In the genomic region with DNA sequence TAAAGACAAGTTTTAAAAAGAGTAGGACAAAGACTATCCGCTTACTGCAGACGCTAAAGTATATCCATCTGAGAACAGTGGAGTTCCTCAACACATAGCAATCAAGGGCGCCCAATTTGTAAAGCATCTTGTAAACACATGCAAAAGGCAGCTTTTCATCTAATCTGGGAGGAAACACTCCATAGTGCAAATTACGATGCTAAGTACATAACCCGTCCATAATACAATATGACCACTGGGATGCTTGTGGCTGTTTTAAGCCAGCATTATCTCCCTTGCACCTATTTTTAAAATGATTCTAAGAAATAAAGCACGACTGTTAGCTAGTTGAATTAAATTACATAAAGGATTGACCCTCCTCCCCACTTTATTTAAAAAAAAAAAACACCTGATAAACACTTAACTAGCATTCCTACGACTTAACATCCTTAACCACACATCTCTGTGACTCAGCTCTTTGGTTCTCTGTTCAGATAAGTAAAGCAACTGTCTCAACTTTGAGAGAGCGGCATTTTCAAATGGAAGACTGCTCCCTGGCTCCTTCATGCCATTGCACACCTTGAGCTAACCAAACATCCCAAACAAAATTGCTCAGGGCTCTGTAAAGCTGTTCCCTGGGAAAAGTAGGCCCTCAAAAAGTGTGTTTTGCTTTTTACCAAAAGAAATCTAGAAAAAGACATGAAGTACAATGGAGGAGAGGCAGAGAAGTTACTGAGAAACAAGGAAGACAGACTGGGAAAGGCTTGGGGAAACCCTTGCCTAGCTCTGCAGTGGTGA, we compare ENCODE assay signal across 18 cellular contexts. TPM values are rescaled to one million over a fixed set of nuclear protein-coding genes. Genes with fewer than 3 reads are reported as not detected.
DNase-seq lines count a peak whose midpoint lies in the region; ATAC-seq, FAIRE-seq and TF ChIP-seq lines count a peak whose summit lies in the region.
"Had no signal": no experiment of that assay in that cellular context is flagged by ENCODE, and none has a peak within 500 bp of the region (broad histone marks: within the 10 kb centered on the region; RNA-seq: fewer than 3 reads in every experiment).

No MANE protein-coding gene starts in this region.

- peaks cover 5% of the 10 kb centered on the region for H3K79me2 ChIP-seq in mesendoderm (ENCODE audit: control insufficient read depth, insufficient read depth, low read length)

- no CpG with 5 or more reads among the region's 8 CpGs for WGBS in mesendoderm (ENCODE audit: extremely low coverage, insufficient coverage, low lambda C conversion rate)

- H3K36me3 Mint-ChIP-seq in chondrocyte (ENCODE audit: low read depth) (peaks cover 8% of the 10 kb centered on the region), T-cell (no peaks in the 10 kb centered on the region)
- H3K36me3 Mint-ChIP-seq: stimulated activated memory B cell treated with anti-CD40 and anti-IgM and Interleukin-4, amounts not matched to agents 10 μg/mL and 1 μg/mL and 100 μg/mL, for 72 hours had no signal

- no peak overlapping the region for H3K4me3 ChIP-seq in mesendoderm (ENCODE audit: low read length)
- no peak overlapping the region for H3K4me3 ChIP-seq in kidney (ENCODE audit: low read length in 2 of 2)

- POLR2A ChIA-PET in T-cell (lab: Charles Lee) = interaction anchor here (0.6 to 1.0 kb wide), 3 partner anchors 14 to 73 kb away, joined by 3 to 4 read pairs (median 4); no protein-coding TSS in a partner anchor

- H3K79me1 ChIP-seq in mesendoderm (ENCODE audit: low read length) = peaks cover 1% of the 10 kb centered on the region

- H2AK5ac ChIP-seq in mesendoderm (ENCODE audit: low read length) = no peak overlapping the region

- no peak overlapping the region for H4K5ac ChIP-seq in mesendoderm (ENCODE audit: low read length)

- no peak overlapping the region for H3K27ac ChIP-seq in mesendoderm (ENCODE audit: low read depth, low read length)
- no peak overlapping the region for H3K27ac ChIP-seq in kidney (ENCODE audit: low read depth in 2 of 2, low read length in 2 of 2)
- H3K27ac ChIP-seq: HL-60 had no signal

- H3K4me3 Mint-ChIP-seq in chondrocyte (ENCODE audit: unreplicated experiment) (no peak overlapping the region), T-cell (no peak overlapping the region)
- H3K4me3 Mint-ChIP-seq: activated CD4-positive, alpha-beta T cell treated with anti-CD3 and anti-CD28 coated beads, Interleukin-2, amount 10 ng/mL, durations not matched to agents 24 days and 14 days; naive thymus-derived CD8-positive, alpha-beta T cell; stimulated activated memory B cell treated with anti-CD40 and anti-IgM and Interleukin-4, amounts not matched to agents 10 μg/mL and 1 μg/mL and 100 μg/mL, for 72 hours had no signal

- H2BK5ac ChIP-seq in mesendoderm (ENCODE audit: low read length) = no peak overlapping the region

- H3K27me3 Mint-ChIP-seq in chondrocyte (ENCODE audit: low read depth) (no peaks in the 10 kb centered on the region), T-cell (no peaks in the 10 kb centered on the region)
- H3K27me3 Mint-ChIP-seq: activated CD4-positive, alpha-beta T cell treated with anti-CD3 and anti-CD28 coated beads, Interleukin-2, amount 10 ng/mL, durations not matched to agents 24 days and 14 days; naive thymus-derived CD8-positive, alpha-beta T cell had no signal

- H4K8ac ChIP-seq in mesendoderm (ENCODE audit: low read depth, low read length) = no peak overlapping the region

- no peaks in the 10 kb centered on the region for H3K36me3 ChIP-seq in mesendoderm (ENCODE audit: control insufficient read depth, insufficient read depth, low read length)
- H3K36me3 ChIP-seq in kidney (ENCODE audit: control insufficient read depth in 1 of 2, insufficient read depth in 2 of 2, low read length in 2 of 2) = no peaks in the 10 kb centered on the region

- H3K4me1 ChIP-seq in mesendoderm (ENCODE audit: control insufficient read depth, low read depth, low read length) = no peaks in the 10 kb centered on the region
- no peaks in the 10 kb centered on the region for H3K4me1 ChIP-seq in kidney (ENCODE audit: control insufficient read depth in 1 of 2, insufficient read depth in 1 of 2, low read depth in 1 of 2, low read length in 2 of 2)

- DNase-seq in EH (ENCODE audit: low read depth) = peak; percentile 56
- peak; percentile 92 for DNase-seq in M059J (ENCODE audit: low read depth)
- DNase-seq in chondrocyte (ENCODE audit: low spot score) = no peak
- peak; percentile 71 for DNase-seq in mesendoderm
- no peak for DNase-seq in kidney
- no peak for DNase-seq in AML-193 (lab: John Stamatoyannopoulos, UW)
- no peak for DNase-seq in T-cell
- no peak for DNase-seq in GDM1 (lab: John Stamatoyannopoulos, UW)
- DNase-seq: activated CD4-positive, alpha-beta T cell treated with anti-CD3 and anti-CD28 coated beads, Interleukin-2, amount 10 ng/mL, durations not matched to agents 24 days and 14 days; aorta; effector CD4-positive, alpha-beta T cell; GOT3; naive thymus-derived CD8-positive, alpha-beta T cell; NCI-H2227 treated with DMSO at 0.1 percent for 48 hours; stimulated activated CD4-positive, alpha-beta T cell treated with anti-CD3 and anti-CD28 coated beads, Interleukin-4, amount 100 ng/mL, for 1 hour; T-helper 1 cell had no signal

- H3K9me3 Mint-ChIP-seq in chondrocyte (ENCODE audit: low read depth) = no peaks in the 10 kb centered on the region
- H3K9me3 Mint-ChIP-seq in T-cell = no peaks in the 10 kb centered on the region
- H3K9me3 Mint-ChIP-seq: activated CD4-positive, alpha-beta T cell treated with anti-CD3 and anti-CD28 coated beads, Interleukin-2, amount 10 ng/mL, durations not matched to agents 24 days and 14 days; naive thymus-derived CD8-positive, alpha-beta T cell; stimulated activated memory B cell treated with anti-CD40 and anti-IgM and Interleukin-4, amounts not matched to agents 10 μg/mL and 1 μg/mL and 100 μg/mL, for 72 hours had no signal

- no peak overlapping the region for H3K56ac ChIP-seq in mesendoderm (ENCODE audit: low read length)

- ATAC-seq in T-cell (replicated peaks in 1 of 4) = no peak
- ATAC-seq: naive thymus-derived CD8-positive, alpha-beta T cell; stimulated activated memory B cell treated with anti-CD40 and anti-IgM and Interleukin-4, amounts not matched to agents 10 μg/mL and 1 μg/mL and 100 μg/mL, for 72 hours had no signal

- H3K4ac ChIP-seq in mesendoderm (ENCODE audit: low read depth, low read length) = no peak overlapping the region

- H3K27me3 ChIP-seq in mesendoderm (ENCODE audit: insufficient read depth, low read length, poor library complexity) = no peaks in the 10 kb centered on the region

- H3K27ac Mint-ChIP-seq in chondrocyte (ENCODE audit: unreplicated experiment) = peak overlapping the region; percentile 65
- H3K27ac Mint-ChIP-seq in T-cell = no peak overlapping the region
- H3K27ac Mint-ChIP-seq: activated CD4-positive, alpha-beta T cell treated with anti-CD3 and anti-CD28 coated beads, Interleukin-2, amount 10 ng/mL, durations not matched to agents 24 days and 14 days; stimulated activated memory B cell treated with anti-CD40 and anti-IgM and Interleukin-4, amounts not matched to agents 10 μg/mL and 1 μg/mL and 100 μg/mL, for 72 hours had no signal

- CTCF ChIA-PET in T-cell (lab: Charles Lee) = interaction anchor here (0.6 to 1.2 kb wide), 4 partner anchors 14 to 430 kb away, joined by 3 to 9 read pairs (median 4); a partner anchor contains a TSS

- TF ChIP-seq CTCF in chondrocyte (IDR thresholded peaks at IDR 0.05) (peak; percentile 9), kidney (IDR thresholded peaks at IDR 0.05; ENCODE audit: borderline replicate concordance, extremely low read depth, insufficient read depth) (no peak)

- no peak overlapping the region for H2BK15ac ChIP-seq in mesendoderm (replicated peaks; ENCODE audit: low read depth)

- H3K4me1 Mint-ChIP-seq in chondrocyte (ENCODE audit: low read depth) (peaks cover 31% of the 10 kb centered on the region), T-cell (peaks cover 0 to 15% (median 7%) of the 10 kb centered on the region in 3 donors)
- H3K4me1 Mint-ChIP-seq: activated CD4-positive, alpha-beta T cell treated with anti-CD3 and anti-CD28 coated beads, Interleukin-2, amount 10 ng/mL, durations not matched to agents 24 days and 14 days; stimulated activated memory B cell treated with anti-CD40 and anti-IgM and Interleukin-4, amounts not matched to agents 10 μg/mL and 1 μg/mL and 100 μg/mL, for 72 hours had no signal

- intact Hi-C loops in kidney (cut with DNase I) = no loop called here

- H3K23ac ChIP-seq in mesendoderm (ENCODE audit: low read length) = no peak overlapping the region

- no peak overlapping the region for H3K4me2 ChIP-seq in mesendoderm (ENCODE audit: low read length)

- no peak for FAIRE-seq in kidney (lab: Jason Lieb, UNC)

- no peak overlapping the region for H3K18ac ChIP-seq in mesendoderm (ENCODE audit: low read length)

- H2BK120ac ChIP-seq in mesendoderm (ENCODE audit: low read depth, low read length) = no peak overlapping the region

- H3K9ac ChIP-seq in mesendoderm (ENCODE audit: low read length) (no peak overlapping the region), kidney (ENCODE audit: low read length in 2 of 2) (no peak overlapping the region)

- no peaks in the 10 kb centered on the region for H3K9me3 ChIP-seq in kidney (ENCODE audit: control insufficient read depth in 1 of 2, low read length in 2 of 2)

RNA-seq across cellular contexts. Expression of a gene that starts 14.2 kb away (rescaled TPM):
- 0.54 and 0.64 TPM in 2 replicates for total RNA-seq in M059J (2014; rRNA removed; shearing (Covaris generic))
- total RNA-seq in chondrocyte = 10.9 to 36.4 TPM (median 35.8 TPM) in 3 replicates
- polyA plus RNA-seq in mesendoderm (2013, experiment 1 of 2) = 7.9 TPM
- 8.4 TPM for polyA plus RNA-seq in mesendoderm (2013, experiment 2 of 2)
- 5.3 TPM for total RNA-seq in kidney
- 5.7 TPM for polyA plus RNA-seq in kidney (ENCODE audit: insufficient read depth, low read depth, low replicate concordance)
- 10 to 100 TPM in 3 of 5 donors, 1 to 10 TPM in 2; 6.2 to 14.8 (median 12.1) TPM for total RNA-seq in T-cell

Comparison
In these comparisons a context has a peak if more than half of its experiments do, and no peak if none do; other contexts are left out.
1. DNase-seq: peak in EH (single experiment), M059J (single experiment) and mesendoderm (single experiment); none in chondrocyte (single experiment), kidney (single experiment), AML-193 (0 of 2), T-cell (0 of 34) and GDM1 (single experiment).